In the genomic region with DNA sequence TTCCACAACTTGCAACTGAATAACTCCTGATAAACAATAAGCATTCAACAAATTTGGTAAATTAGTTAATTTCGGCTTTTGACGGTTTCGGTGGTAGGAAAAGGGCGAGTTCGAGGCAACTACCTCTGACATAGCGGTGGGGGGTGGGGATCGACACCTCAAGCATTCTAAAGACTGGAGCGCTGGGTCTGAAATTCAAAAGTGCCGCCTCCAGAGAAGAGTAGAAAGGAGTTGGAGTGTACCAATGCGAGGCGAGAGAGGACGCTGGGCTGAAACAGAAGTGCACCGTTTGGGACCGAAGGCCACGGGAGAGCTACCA, we compare ENCODE assay signal across 8 cellular contexts. TPM values are rescaled to one million over a fixed set of nuclear protein-coding genes. Genes with fewer than 3 reads are reported as not detected.
A peak's percentile ranks its signal among the peaks of the same experiment; 100 is the strongest.
DNase-seq lines count a peak whose midpoint lies in the region; ATAC-seq, FAIRE-seq and TF ChIP-seq lines count a peak whose summit lies in the region.

No MANE protein-coding gene starts in this region.

- H3K9me3 ChIP-seq in SJCRH30 (replicated peaks) = no peaks in the 10 kb centered on the region
- H3K9me3 ChIP-seq in esophagus (ENCODE audit: control insufficient read depth in 2 of 2, insufficient read depth in 1 of 2, low read depth in 1 of 2, low read length in 1 of 2) = no peaks in the 10 kb centered on the region
- H3K9me3 ChIP-seq in parathyroid adenoma (ENCODE audit: control insufficient read depth, low read length) = no peaks in the 10 kb centered on the region

- peak overlapping the region; percentile 75 for H2AFZ ChIP-seq in parathyroid adenoma

- TF ChIP-seq CTCF in parathyroid adenoma (IDR thresholded peaks at IDR 0.05) = no peak

- ATAC-seq in HG02852 (IDR thresholded peaks at IDR 0.05; ENCODE audit: unreplicated experiment) = peak; percentile 19
- no peak for ATAC-seq in GM21367 (IDR thresholded peaks at IDR 0.05; ENCODE audit: unreplicated experiment)

- H3K4me3 ChIP-seq in SJCRH30 (peak overlapping the region; percentile 89), esophagus (ENCODE audit: low read depth in 1 of 2, low read length in 2 of 2) (peak overlapping the region; percentile 74 to 87), parathyroid adenoma (ENCODE audit: low read depth, low read length) (peak overlapping the region; percentile 81)

- no peaks in the 10 kb centered on the region for H3K36me3 ChIP-seq in SJCRH30
- no peaks in the 10 kb centered on the region for H3K36me3 ChIP-seq in esophagus (ENCODE audit: control insufficient read depth in 2 of 2, insufficient read depth in 2 of 2, low read length in 1 of 2)
- no peaks in the 10 kb centered on the region for H3K36me3 ChIP-seq in parathyroid adenoma (ENCODE audit: control insufficient read depth, insufficient read depth, low read length)

- no peaks in the 10 kb centered on the region for H3K27me3 ChIP-seq in SJCRH30
- H3K27me3 ChIP-seq in esophagus (ENCODE audit: control insufficient read depth in 1 of 2, insufficient read depth in 2 of 2, low read length in 2 of 2) = no peaks in the 10 kb centered on the region
- H3K27me3 ChIP-seq in parathyroid adenoma (ENCODE audit: control insufficient read depth, insufficient read depth, low read length) = no peaks in the 10 kb centered on the region

- peaks cover 9% of the 10 kb centered on the region for H3K79me2 ChIP-seq in parathyroid adenoma

- peak overlapping the region; percentile 79 for H3K4me2 ChIP-seq in parathyroid adenoma (ENCODE audit: low read length)

- TF ChIP-seq POLR2A in H54 (IDR thresholded peaks at IDR 0.05; ENCODE audit: low read depth, low read length) = no peak

- FAIRE-seq in H54 (lab: Jason Lieb, UNC) = no peak

- no peaks in the 10 kb centered on the region for H3K4me1 ChIP-seq in SJCRH30
- H3K4me1 ChIP-seq in esophagus (ENCODE audit: control insufficient read depth in 2 of 2, insufficient read depth in 2 of 2, low read length in 1 of 2) = peaks cover 0 to 3% of the 10 kb centered on the region in 2 donors
- peaks cover 3% of the 10 kb centered on the region for H3K4me1 ChIP-seq in parathyroid adenoma

- WGBS in esophagus, 2 donors = 0 to 2% methylated on average over 15 of the region's 15 CpGs

- H3K27ac ChIP-seq in SJCRH30 = peak overlapping the region; percentile 98
- H3K27ac ChIP-seq in esophagus (ENCODE audit: low read depth in 2 of 2, low read length in 1 of 2) = peak overlapping the region; percentile 92 to 96
- peak overlapping the region; percentile 81 for H3K27ac ChIP-seq in parathyroid adenoma

- H3K9ac ChIP-seq in parathyroid adenoma = no peak overlapping the region

- DNase-seq in NCI-H748 treated with DMSO at 0.1 percent for 48 hours (lab: John Stamatoyannopoulos, UW) = peak; percentile 55
- DNase-seq in NCI-H748 (lab: John Stamatoyannopoulos, UW; ENCODE audit: unreplicated experiment) = no peak
- DNase-seq in SJCRH30 = no peak
- no peak for DNase-seq in H54 (ENCODE audit: insufficient read length, low spot score)

RNA-seq across cellular contexts. Expression of a gene that starts 0.7 kb away (rescaled TPM):
- total RNA-seq in SJCRH30 (2014; rRNA removed; shearing (Covaris generic)) = 58.6 and 58.8 TPM in 2 replicates
- 10 to 100 TPM in 1 of 2 donors, 1 to 10 TPM in 1; 9.0 to 13.1 TPM for polyA plus RNA-seq in esophagus

RNA-seq across cellular contexts. Expression of a gene that starts 0.9 kb away (rescaled TPM):
- 0.32 and 0.33 TPM in 2 replicates for total RNA-seq in SJCRH30 (2014; rRNA removed; shearing (Covaris generic))
- polyA plus RNA-seq in esophagus = under 1 TPM; 0.64 to 0.77 TPM

RNA-seq across cellular contexts. Expression of a gene that starts 12.4 kb away (rescaled TPM):
- 95.4 and 116 TPM in 2 replicates for total RNA-seq in SJCRH30 (2014; rRNA removed; shearing (Covaris generic))
- 100 to 1,000 TPM in 1 of 2 donors, 10 to 100 TPM in 1; 55.6 to 151 TPM for polyA plus RNA-seq in esophagus
